Comparison of ENCODE assay signal across 13 cellular contexts in the genomic region with DNA sequence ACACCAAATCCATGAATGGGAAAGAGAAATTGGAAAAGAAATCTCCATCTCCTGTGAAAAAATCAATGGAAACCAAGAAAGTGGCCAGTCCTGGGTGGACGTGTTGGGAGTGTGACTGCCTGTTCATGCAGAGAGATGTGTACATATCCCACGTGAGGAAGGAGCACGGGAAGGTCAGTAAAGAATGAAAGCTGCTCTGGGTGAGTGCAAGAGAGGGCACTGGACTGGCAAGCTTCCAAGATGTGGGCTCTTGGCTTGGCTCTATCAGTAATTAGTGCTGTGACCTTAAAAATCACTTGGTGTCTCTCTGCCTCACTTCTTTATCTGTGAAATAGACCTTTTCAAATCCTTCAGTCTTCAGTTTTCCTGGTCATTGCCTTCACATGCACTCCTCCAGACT.
DNase-seq lines count a peak whose midpoint lies in the region; ATAC-seq and TF ChIP-seq lines count a peak whose summit lies in the region.
"Had no signal": no experiment of that assay in that cellular context is flagged by ENCODE, and none has a peak within 500 bp of the region (broad histone marks: within the 10 kb centered on the region; RNA-seq: fewer than 3 reads in every experiment).

No MANE protein-coding gene starts in this region.

- no peak for TF ChIP-seq CTCF in WTC11 (IDR thresholded peaks at IDR 0.05)
- no peak for TF ChIP-seq CTCF in coronary artery (IDR thresholded peaks at IDR 0.05)
- no peak for TF ChIP-seq CTCF in lower lobe of right lung (IDR thresholded peaks at IDR 0.05)

- DNase-seq in D341Med (ENCODE audit: low spot score) (peak; percentile 53), NCI-H146 (lab: John Stamatoyannopoulos, UW) (peak; percentile 68), WTC11 (ENCODE audit: low spot score) (no peak), lung microvascular endothelial cell (ENCODE audit: low read depth in 2 of 2) (peak; percentile 47 to 70), coronary artery (ENCODE audit: low spot score) (no peak), posterior cingulate gyrus (no peak), lower lobe of right lung (no peak)
- no peak for DNase-seq in activated naive CD4-positive, alpha-beta T cell treated with Interleukin-2 at 50 U/mL for 16 hours
- DNase-seq: activated CD4-positive, alpha-beta T cell treated with anti-CD3 and anti-CD28 coated beads, Interleukin-2, amount 50 U/mL, for 4 hours; effector CD8-positive, alpha-beta T cell; stimulated activated CD4-positive, alpha-beta T cell treated with anti-CD3 and anti-CD28 coated beads, Interleukin-15, amount 100 ng/mL, for 24 hours; stimulated activated naive B cell treated with anti-CD40 and anti-IgM and Interleukin-4, amounts not matched to agents 10 μg/mL and 1 μg/mL and 100 μg/mL, for 72 hours had no signal

- no peaks in the 10 kb centered on the region for H3K27me3 Mint-ChIP-seq in WTC11 (ENCODE audit: low read depth)
- H3K27me3 Mint-ChIP-seq: stimulated activated naive B cell treated with anti-CD40 and anti-IgM and Interleukin-4, amounts not matched to agents 10 μg/mL and 1 μg/mL and 100 μg/mL, for 72 hours had no signal

- H3K36me3 Mint-ChIP-seq in WTC11, result peaks cover 65% of the 10 kb centered on the region
- H3K36me3 Mint-ChIP-seq: activated naive CD8-positive, alpha-beta T cell had no signal

- no peaks in the 10 kb centered on the region for H3K9me3 ChIP-seq in lower lobe of right lung

- H3K27ac Mint-ChIP-seq in WTC11, result peak overlapping the region; percentile 41; the same call in 1 of the 2 replicates
- H3K27ac Mint-ChIP-seq: activated naive CD8-positive, alpha-beta T cell; stimulated activated naive B cell treated with anti-CD40 and anti-IgM and Interleukin-4, amounts not matched to agents 10 μg/mL and 1 μg/mL and 100 μg/mL, for 72 hours had no signal

- POLR2A ChIA-PET in WTC11 (lab: Charles Lee), result no interaction called here

- CTCF ChIA-PET in WTC11 (lab: Charles Lee), result no interaction called here

- H3K27ac ChIP-seq in coronary artery (no peak overlapping the region), lower lobe of right lung (no peak overlapping the region)

- H3K4me1 Mint-ChIP-seq in WTC11, result peaks cover 11% of the 10 kb centered on the region

- H3K4me3 ChIP-seq in coronary artery, result no peak overlapping the region
- no peak overlapping the region for H3K4me3 ChIP-seq in lower lobe of right lung

- H3K4me3 Mint-ChIP-seq in WTC11, result no peak overlapping the region
- H3K4me3 Mint-ChIP-seq: activated naive CD8-positive, alpha-beta T cell; stimulated activated naive B cell treated with anti-CD40 and anti-IgM and Interleukin-4, amounts not matched to agents 10 μg/mL and 1 μg/mL and 100 μg/mL, for 72 hours had no signal

- H3K4me1 ChIP-seq in lower lobe of right lung, result peaks cover 5% of the 10 kb centered on the region

- intact Hi-C loops in posterior cingulate gyrus (cut with DNase I), result no loop called here
- intact Hi-C loops in lower lobe of right lung (cut with DNase I), result no loop called here

- H3K36me3 ChIP-seq in lower lobe of right lung, result peaks cover 41% of the 10 kb centered on the region

- no peaks in the 10 kb centered on the region for H3K27me3 ChIP-seq in lower lobe of right lung (ENCODE audit: low read depth)

- ATAC-seq in WTC11, result no peak
- no peak for ATAC-seq in lower lobe of right lung
- ATAC-seq: stimulated activated naive B cell treated with anti-CD40 and anti-IgM and Interleukin-4, amounts not matched to agents 10 μg/mL and 1 μg/mL and 100 μg/mL, for 72 hours had no signal

- no peaks in the 10 kb centered on the region for H3K9me3 Mint-ChIP-seq in WTC11
- H3K9me3 Mint-ChIP-seq: stimulated activated naive B cell treated with anti-CD40 and anti-IgM and Interleukin-4, amounts not matched to agents 10 μg/mL and 1 μg/mL and 100 μg/mL, for 72 hours had no signal

TF ChIP-seq in WTC11, 78 proteins besides CTCF, POLR2A, EP300 and RAD21:
- TF ChIP-seq, protein P1, sequence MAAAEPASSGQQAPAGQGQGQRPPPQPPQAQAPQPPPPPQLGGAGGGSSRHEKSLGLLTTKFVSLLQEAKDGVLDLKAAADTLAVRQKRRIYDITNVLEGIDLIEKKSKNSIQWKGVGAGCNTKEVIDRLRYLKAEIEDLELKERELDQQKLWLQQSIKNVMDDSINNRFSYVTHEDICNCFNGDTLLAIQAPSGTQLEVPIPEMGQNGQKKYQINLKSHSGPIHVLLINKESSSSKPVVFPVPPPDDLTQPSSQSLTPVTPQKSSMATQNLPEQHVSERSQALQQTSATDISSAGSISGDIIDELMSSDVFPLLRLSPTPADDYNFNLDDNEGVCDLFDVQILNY (CRISPR knock-in tag; IDR thresholded peaks at IDR 0.05), result no peak
- TF ChIP-seq NFE2L1 (CRISPR knock-in tag; IDR thresholded peaks at IDR 0.05), result no peak
- TF ChIP-seq NR1H2 (CRISPR knock-in tag; IDR thresholded peaks at IDR 0.05), result no peak
- TF ChIP-seq ZNF263 (CRISPR knock-in tag; IDR thresholded peaks at IDR 0.05; ENCODE audit: low read depth), result no peak
- TF ChIP-seq, protein P2, sequence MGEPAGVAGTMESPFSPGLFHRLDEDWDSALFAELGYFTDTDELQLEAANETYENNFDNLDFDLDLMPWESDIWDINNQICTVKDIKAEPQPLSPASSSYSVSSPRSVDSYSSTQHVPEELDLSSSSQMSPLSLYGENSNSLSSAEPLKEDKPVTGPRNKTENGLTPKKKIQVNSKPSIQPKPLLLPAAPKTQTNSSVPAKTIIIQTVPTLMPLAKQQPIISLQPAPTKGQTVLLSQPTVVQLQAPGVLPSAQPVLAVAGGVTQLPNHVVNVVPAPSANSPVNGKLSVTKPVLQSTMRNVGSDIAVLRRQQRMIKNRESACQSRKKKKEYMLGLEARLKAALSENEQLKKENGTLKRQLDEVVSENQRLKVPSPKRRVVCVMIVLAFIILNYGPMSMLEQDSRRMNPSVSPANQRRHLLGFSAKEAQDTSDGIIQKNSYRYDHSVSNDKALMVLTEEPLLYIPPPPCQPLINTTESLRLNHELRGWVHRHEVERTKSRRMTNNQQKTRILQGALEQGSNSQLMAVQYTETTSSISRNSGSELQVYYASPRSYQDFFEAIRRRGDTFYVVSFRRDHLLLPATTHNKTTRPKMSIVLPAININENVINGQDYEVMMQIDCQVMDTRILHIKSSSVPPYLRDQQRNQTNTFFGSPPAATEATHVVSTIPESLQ (CRISPR knock-in tag; IDR thresholded peaks at IDR 0.05), result no peak
- no peak for TF ChIP-seq JUN (CRISPR knock-in tag; IDR thresholded peaks at IDR 0.05)
- no peak for TF ChIP-seq NR2C2 (CRISPR knock-in tag; IDR thresholded peaks at IDR 0.05)
- TF ChIP-seq ESRRA (CRISPR knock-in tag; IDR thresholded peaks at IDR 0.05; ENCODE audit: borderline replicate concordance), result no peak
- TF ChIP-seq NFYB (CRISPR knock-in tag; conservative IDR thresholded peaks at IDR 0.05; ENCODE audit: low read depth), result no peak
- TF ChIP-seq NFATC4 (CRISPR knock-in tag; IDR thresholded peaks at IDR 0.05), result no peak
- TF ChIP-seq ZNF138 (CRISPR knock-in tag; conservative IDR thresholded peaks at IDR 0.05), result no peak
- TF ChIP-seq PRRX2 (CRISPR knock-in tag; IDR thresholded peaks at IDR 0.05), result no peak
- TF ChIP-seq GTF2I (CRISPR knock-in tag; conservative IDR thresholded peaks at IDR 0.05), result no peak
- no peak for TF ChIP-seq ZNF423 (CRISPR knock-in tag; IDR thresholded peaks at IDR 0.05)
- TF ChIP-seq NR3C1 (CRISPR knock-in tag; conservative IDR thresholded peaks at IDR 0.05; ENCODE audit: low read depth), result no peak
- TF ChIP-seq TEAD1 (CRISPR knock-in tag; IDR thresholded peaks at IDR 0.05), result no peak
- TF ChIP-seq, protein P3, sequence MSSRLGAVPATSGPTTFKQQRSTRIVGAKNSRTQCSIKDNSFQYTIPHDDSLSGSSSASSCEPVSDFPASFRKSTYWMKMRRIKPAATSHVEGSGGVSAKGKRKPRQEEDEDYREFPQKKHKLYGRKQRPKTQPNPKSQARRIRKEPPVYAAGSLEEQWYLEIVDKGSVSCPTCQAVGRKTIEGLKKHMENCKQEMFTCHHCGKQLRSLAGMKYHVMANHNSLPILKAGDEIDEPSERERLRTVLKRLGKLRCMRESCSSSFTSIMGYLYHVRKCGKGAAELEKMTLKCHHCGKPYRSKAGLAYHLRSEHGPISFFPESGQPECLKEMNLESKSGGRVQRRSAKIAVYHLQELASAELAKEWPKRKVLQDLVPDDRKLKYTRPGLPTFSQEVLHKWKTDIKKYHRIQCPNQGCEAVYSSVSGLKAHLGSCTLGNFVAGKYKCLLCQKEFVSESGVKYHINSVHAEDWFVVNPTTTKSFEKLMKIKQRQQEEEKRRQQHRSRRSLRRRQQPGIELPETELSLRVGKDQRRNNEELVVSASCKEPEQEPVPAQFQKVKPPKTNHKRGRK (CRISPR knock-in tag; IDR thresholded peaks at IDR 0.05; ENCODE audit: borderline replicate concordance), result no peak

Comparison
In these comparisons a context has a peak if more than half of its experiments do, and no peak if none do; other contexts are left out.
1. DNase-seq: peak in D341Med (single experiment), NCI-H146 (single experiment) and lung microvascular endothelial cell (2 of 2); none in WTC11 (single experiment), coronary artery (single experiment), posterior cingulate gyrus (0 of 10), lower lobe of right lung (single experiment) and activated naive CD4-positive, alpha-beta T cell treated with Interleukin-2 at 50 U/mL for 16 hours (single experiment).